1 cellular context compared by ENCODE assay signal in the genomic region with DNA sequence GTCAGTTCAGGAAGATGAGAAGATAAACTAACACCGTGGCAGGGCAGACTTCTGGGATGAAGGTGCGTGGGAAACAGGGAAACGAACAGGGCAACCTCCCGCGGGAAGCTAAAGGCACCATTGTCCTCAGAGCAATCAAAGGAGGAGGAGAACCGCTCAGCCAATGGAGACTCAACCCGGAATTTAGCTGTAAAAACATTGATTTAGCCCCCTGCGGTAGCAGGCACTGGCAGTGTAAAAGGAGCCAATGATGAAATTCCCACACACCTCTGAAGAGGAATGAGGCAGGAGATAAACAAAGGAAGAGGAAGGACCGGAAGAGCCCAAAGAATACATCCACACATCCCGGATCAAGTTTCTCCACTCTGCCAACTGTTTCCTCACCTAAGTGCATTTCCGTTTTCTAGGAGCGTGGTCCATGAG.
TF ChIP-seq lines count a peak whose summit lies in the region.

No MANE protein-coding gene starts in this region.

TF ChIP-seq in HEK293, 187 proteins besides CTCF, POLR2A, EP300 and RAD21:
- TF ChIP-seq EGR2 (tag by site-specific recombination; IDR thresholded peaks at IDR 0.05; ENCODE audit: low read depth) (peak; percentile 73), ZNF629 (tag by site-specific recombination; IDR thresholded peaks at IDR 0.05) (peak; percentile 29), ZNF561 (tag by site-specific recombination; IDR thresholded peaks at IDR 0.05; ENCODE audit: borderline replicate concordance) (0 out of 2 replicates have a peak, but pooled peaks have one; percentile 56), ZBTB17 (tag by site-specific recombination; IDR thresholded peaks at IDR 0.05) (peak; percentile 66), ZNF280C (tag by site-specific recombination; IDR thresholded peaks at IDR 0.05) (no peak), INSM2 (tag by site-specific recombination; IDR thresholded peaks at IDR 0.05) (peak; percentile 65), ZEB2 (tag by site-specific recombination; IDR thresholded peaks at IDR 0.05) (0 out of 2 replicates have a peak, but pooled peaks have one; percentile 18), ZFHX2 (tag by site-specific recombination; conservative IDR thresholded peaks at IDR 0.05) (peak; percentile 59), ZNF600 (tag by site-specific recombination; IDR thresholded peaks at IDR 0.05) (peak; percentile 96), ZNF24 (tag by site-specific recombination; IDR thresholded peaks at IDR 0.05) (peak; percentile 61), KLF10 (tag by site-specific recombination; IDR thresholded peaks at IDR 0.05) (0 out of 2 replicates have a peak, but pooled peaks have one; percentile 19), ZNF335 (tag by site-specific recombination; conservative IDR thresholded peaks at IDR 0.05) (peak; percentile 57), ZNF184 (tag by site-specific recombination; IDR thresholded peaks at IDR 0.05) (no peak), BCL6B (tag by site-specific recombination; IDR thresholded peaks at IDR 0.05) (peak; percentile 63; the same call in 1 of the 2 replicates), FEZF1 (tag by site-specific recombination; IDR thresholded peaks at IDR 0.05) (peak; percentile 39; the same call in 1 of the 2 replicates), ZNF549 (tag by site-specific recombination; IDR thresholded peaks at IDR 0.05) (no peak), ZNF274 (IDR thresholded peaks at IDR 0.05; ENCODE audit: low read length) (no peak), ZNF274 (tag by site-specific recombination; IDR thresholded peaks at IDR 0.05; ENCODE audit: borderline replicate concordance) (no peak), ZBTB8A (tag by site-specific recombination; IDR thresholded peaks at IDR 0.05) (0 out of 2 replicates have a peak, but pooled peaks have one; percentile 26), GLIS1 (tag by site-specific recombination; IDR thresholded peaks at IDR 0.05) (peak; percentile 97), ZNF626 (tag by site-specific recombination; IDR thresholded peaks at IDR 0.05) (no peak), ZNF747 (tag by site-specific recombination; IDR thresholded peaks at IDR 0.05) (no peak), ZBTB21 (tag by site-specific recombination; IDR thresholded peaks at IDR 0.05) (0 out of 2 replicates have a peak, but pooled peaks have one; percentile 28), PRDM10 (tag by site-specific recombination; IDR thresholded peaks at IDR 0.05) (peak; percentile 45), ZIC2 (tag by site-specific recombination; IDR thresholded peaks at IDR 0.05) (peak; percentile 56), OSR2 (tag by site-specific recombination; IDR thresholded peaks at IDR 0.05) (peak; percentile 86), IKZF3 (tag by site-specific recombination; IDR thresholded peaks at IDR 0.05) (peak; percentile 43; the same call in 1 of the 2 replicates), ZNF571 (tag by site-specific recombination; IDR thresholded peaks at IDR 0.05) (no peak), SP2 (tag by site-specific recombination; IDR thresholded peaks at IDR 0.05) (peak; percentile 37), ZNF558 (tag by site-specific recombination; IDR thresholded peaks at IDR 0.05) (peak; percentile 44; the same call in 1 of the 2 replicates), ZNF350 (tag by site-specific recombination; IDR thresholded peaks at IDR 0.05) (no peak), ZNF366 (tag by site-specific recombination; conservative IDR thresholded peaks at IDR 0.05) (0 out of 2 replicates have a peak, but pooled peaks have one; percentile 14)
- TF ChIP-seq, protein P1, sequence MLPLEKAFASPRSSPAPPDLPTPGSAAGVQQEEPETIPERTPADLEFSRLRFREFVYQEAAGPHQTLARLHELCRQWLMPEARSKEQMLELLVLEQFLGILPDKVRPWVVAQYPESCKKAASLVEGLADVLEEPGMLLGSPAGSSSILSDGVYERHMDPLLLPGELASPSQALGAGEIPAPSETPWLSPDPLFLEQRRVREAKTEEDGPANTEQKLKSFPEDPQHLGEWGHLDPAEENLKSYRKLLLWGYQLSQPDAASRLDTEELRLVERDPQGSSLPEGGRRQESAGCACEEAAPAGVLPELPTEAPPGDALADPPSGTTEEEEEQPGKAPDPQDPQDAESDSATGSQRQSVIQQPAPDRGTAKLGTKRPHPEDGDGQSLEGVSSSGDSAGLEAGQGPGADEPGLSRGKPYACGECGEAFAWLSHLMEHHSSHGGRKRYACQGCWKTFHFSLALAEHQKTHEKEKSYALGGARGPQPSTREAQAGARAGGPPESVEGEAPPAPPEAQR (tag by site-specific recombination; IDR thresholded peaks at IDR 0.05), result no peak
- TF ChIP-seq, protein P2, sequence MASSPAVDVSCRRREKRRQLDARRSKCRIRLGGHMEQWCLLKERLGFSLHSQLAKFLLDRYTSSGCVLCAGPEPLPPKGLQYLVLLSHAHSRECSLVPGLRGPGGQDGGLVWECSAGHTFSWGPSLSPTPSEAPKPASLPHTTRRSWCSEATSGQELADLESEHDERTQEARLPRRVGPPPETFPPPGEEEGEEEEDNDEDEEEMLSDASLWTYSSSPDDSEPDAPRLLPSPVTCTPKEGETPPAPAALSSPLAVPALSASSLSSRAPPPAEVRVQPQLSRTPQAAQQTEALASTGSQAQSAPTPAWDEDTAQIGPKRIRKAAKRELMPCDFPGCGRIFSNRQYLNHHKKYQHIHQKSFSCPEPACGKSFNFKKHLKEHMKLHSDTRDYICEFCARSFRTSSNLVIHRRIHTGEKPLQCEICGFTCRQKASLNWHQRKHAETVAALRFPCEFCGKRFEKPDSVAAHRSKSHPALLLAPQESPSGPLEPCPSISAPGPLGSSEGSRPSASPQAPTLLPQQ (tag by site-specific recombination; IDR thresholded peaks at IDR 0.05), result 0 out of 2 replicates have a peak, but pooled peaks have one; percentile 34
- TF ChIP-seq, protein P3, sequence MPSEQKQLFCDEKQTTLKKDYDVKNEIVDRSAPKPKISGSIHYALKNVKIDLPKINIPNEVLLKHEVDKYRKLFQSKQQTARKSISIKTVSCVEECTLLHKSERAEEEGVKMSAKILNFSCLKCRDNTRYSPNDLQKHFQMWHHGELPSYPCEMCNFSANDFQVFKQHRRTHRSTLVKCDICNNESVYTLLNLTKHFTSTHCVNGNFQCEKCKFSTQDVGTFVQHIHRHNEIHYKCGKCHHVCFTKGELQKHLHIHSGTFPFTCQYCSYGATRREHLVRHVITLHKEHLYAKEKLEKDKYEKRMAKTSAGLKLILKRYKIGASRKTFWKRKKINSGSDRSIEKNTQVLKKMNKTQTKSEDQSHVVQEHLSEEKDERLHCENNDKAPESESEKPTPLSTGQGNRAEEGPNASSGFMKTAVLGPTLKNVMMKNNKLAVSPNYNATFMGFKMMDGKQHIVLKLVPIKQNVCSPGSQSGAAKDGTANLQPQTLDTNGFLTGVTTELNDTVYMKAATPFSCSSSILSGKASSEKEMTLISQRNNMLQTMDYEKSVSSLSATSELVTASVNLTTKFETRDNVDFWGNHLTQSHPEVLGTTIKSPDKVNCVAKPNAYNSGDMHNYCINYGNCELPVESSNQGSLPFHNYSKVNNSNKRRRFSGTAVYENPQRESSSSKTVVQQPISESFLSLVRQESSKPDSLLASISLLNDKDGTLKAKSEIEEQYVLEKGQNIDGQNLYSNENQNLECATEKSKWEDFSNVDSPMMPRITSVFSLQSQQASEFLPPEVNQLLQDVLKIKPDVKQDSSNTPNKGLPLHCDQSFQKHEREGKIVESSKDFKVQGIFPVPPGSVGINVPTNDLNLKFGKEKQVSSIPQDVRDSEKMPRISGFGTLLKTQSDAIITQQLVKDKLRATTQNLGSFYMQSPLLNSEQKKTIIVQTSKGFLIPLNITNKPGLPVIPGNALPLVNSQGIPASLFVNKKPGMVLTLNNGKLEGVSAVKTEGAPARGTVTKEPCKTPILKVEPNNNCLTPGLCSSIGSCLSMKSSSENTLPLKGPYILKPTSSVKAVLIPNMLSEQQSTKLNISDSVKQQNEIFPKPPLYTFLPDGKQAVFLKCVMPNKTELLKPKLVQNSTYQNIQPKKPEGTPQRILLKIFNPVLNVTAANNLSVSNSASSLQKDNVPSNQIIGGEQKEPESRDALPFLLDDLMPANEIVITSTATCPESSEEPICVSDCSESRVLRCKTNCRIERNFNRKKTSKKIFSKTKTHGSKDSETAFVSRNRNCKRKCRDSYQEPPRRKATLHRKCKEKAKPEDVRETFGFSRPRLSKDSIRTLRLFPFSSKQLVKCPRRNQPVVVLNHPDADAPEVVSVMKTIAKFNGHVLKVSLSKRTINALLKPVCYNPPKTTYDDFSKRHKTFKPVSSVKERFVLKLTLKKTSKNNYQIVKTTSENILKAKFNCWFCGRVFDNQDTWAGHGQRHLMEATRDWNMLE (tag by site-specific recombination; conservative IDR thresholded peaks at IDR 0.05; ENCODE audit: low read depth), result peak; percentile 72
TF ChIP-seq in HEK293: peak in this region for 25.
